In the genomic region with DNA sequence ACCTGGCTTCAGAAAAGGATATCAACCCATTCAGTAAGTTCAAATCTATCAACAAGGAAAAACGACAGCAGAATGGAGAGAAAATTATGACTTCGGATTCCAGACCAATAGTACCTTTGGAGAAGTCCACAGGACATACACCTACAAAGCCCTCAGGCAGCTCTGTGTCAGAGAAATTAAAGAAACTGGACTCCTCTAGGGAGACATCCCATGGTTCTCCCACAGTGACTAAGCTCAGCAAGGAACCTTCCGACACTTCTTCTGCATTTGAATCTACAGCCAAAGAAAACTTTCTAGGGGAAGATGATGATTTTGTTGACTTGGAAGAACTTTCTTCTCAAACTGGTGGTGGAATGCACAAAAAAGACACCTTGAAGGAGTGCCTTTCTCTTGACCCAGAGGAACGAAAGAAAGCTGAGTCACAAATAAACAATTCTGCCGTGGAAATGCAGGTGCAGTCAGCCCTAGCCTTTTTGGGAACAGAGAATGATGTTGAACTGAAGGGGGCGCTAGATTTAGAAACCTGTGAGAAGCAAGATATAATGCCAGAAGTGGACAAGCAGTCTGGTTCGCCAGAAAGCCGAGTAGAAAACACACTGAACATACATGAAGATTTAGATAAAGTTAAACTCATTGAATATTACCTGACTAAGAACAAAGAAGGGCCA, we compare ENCODE assay signal across 8 cellular contexts.
DNase-seq lines count a peak whose midpoint lies in the region; ATAC-seq, FAIRE-seq and TF ChIP-seq lines count a peak whose summit lies in the region.

No MANE protein-coding gene starts in this region.

- ATAC-seq in PC-3 = peak; percentile 31; the same call in 1 of the 2 replicates
- no peak for ATAC-seq in GM18907 (IDR thresholded peaks at IDR 0.05; ENCODE audit: unreplicated experiment)

- BruUV-seq in PC-3 (replicated peaks; lab: Mats Ljungman, UMichigan) = no TSS peak

- H3K79me2 ChIP-seq in PC-3 (ENCODE audit: low read length) = no peaks in the 10 kb centered on the region
- H3K79me2 ChIP-seq in fibroblast of lung (ENCODE audit: control insufficient read depth, insufficient read depth, low read length) = no peaks in the 10 kb centered on the region

- POLR2A ChIA-PET in PC-3 (lab: Charles Lee; ENCODE audit: unreplicated experiment) = no interaction called here

- H4K20me1 ChIP-seq in PC-3 (ENCODE audit: low read length) = no peaks in the 10 kb centered on the region
- H4K20me1 ChIP-seq in fibroblast of lung (ENCODE audit: control insufficient read depth, extremely low read depth, insufficient read depth, low read length) = no peaks in the 10 kb centered on the region

- H3K9ac ChIP-seq in PC-3 (ENCODE audit: low read length) (no peak overlapping the region), fibroblast of lung (ENCODE audit: insufficient read depth, low read length) (no peak overlapping the region)

- CTCF ChIA-PET in PC-3 (lab: Charles Lee) = no interaction called here

- peak; percentile 13 for DNase-seq in stimulated activated CD4-positive, alpha-beta T cell treated with anti-CD3 and anti-CD28 coated beads, Interleukin-15, amount 100 ng/mL, for 24 hours
- no peak for DNase-seq in stimulated activated CD4-positive, alpha-beta T cell treated with anti-CD3 and anti-CD28 coated beads, Interleukin-2, amount 100 ng/mL, for 48 hours
- DNase-seq in PC-3 (peak; percentile 69), fibroblast of lung (ENCODE audit: low read depth in 2 of 2) (peak; percentile 22 to 56), urothelium cell line (ENCODE audit: low spot score) (peak; percentile 34), DMS153 treated with DMSO at 0.1 percent for 48 hours (lab: John Stamatoyannopoulos, UW; ENCODE audit: unreplicated experiment) (no peak), NCI-H2107 treated with DMSO at 0.1 percent for 48 hours (lab: John Stamatoyannopoulos, UW; ENCODE audit: unreplicated experiment) (no peak)

- intact Hi-C loops in PC-3 (cut with micrococcal nuclease) = no loop called here

- no peaks in the 10 kb centered on the region for H3K9me2 ChIP-seq in PC-3 (replicated peaks; ENCODE audit: low read length)

- H2AFZ ChIP-seq in PC-3 (ENCODE audit: low read length) (peak overlapping the region; percentile 37; the same call in 1 of the 2 replicates), fibroblast of lung (ENCODE audit: low read length) (no peak overlapping the region)

- H3K27ac ChIP-seq in PC-3 (ENCODE audit: low read length) = no peak overlapping the region
- no peak overlapping the region for H3K27ac ChIP-seq in fibroblast of lung (ENCODE audit: insufficient read depth, low read length)

- H3K27me3 ChIP-seq in PC-3 (ENCODE audit: low read length) (no peaks in the 10 kb centered on the region), fibroblast of lung (ENCODE audit: control insufficient read depth, insufficient read depth, low read length) (no peaks in the 10 kb centered on the region)

- H3K36me3 ChIP-seq in PC-3 (ENCODE audit: low read depth, low read length) = no peaks in the 10 kb centered on the region
- no peaks in the 10 kb centered on the region for H3K36me3 ChIP-seq in fibroblast of lung (ENCODE audit: control insufficient read depth, insufficient read depth, low read length)

- no peak overlapping the region for H3K4me3 ChIP-seq in PC-3 (ENCODE audit: low read length)
- no peak overlapping the region for H3K4me3 ChIP-seq in fibroblast of lung (replicated peaks in 1 of 4; ENCODE audit: control extremely low read depth in 1 of 4, insufficient read depth in 1 of 4, low read depth in 3 of 4, low read length in 4 of 4)

- no peaks in the 10 kb centered on the region for H3K9me3 ChIP-seq in PC-3 (ENCODE audit: low read length)
- no peaks in the 10 kb centered on the region for H3K9me3 ChIP-seq in fibroblast of lung (ENCODE audit: control insufficient read depth, insufficient read depth, low read depth, low read length)

- TF ChIP-seq CTCF in PC-3 (conservative IDR thresholded peaks at IDR 0.05; ENCODE audit: low read depth, low read length) = peak; percentile 73
- TF ChIP-seq CTCF in fibroblast of lung (conservative IDR thresholded peaks at IDR 0.05 in 1 of 2, IDR thresholded peaks at IDR 0.05 in 1 of 2; ENCODE audit: low read depth in 1 of 2, low read length in 2 of 2) = peak; percentile 33 to 49

- H3K4me1 ChIP-seq in PC-3 (ENCODE audit: insufficient read depth, low read length) = peaks cover 5% of the 10 kb centered on the region
- no peaks in the 10 kb centered on the region for H3K4me1 ChIP-seq in fibroblast of lung (ENCODE audit: control insufficient read depth, extremely low read depth, insufficient read depth, low read length)

- H3F3A ChIP-seq in PC-3 (ENCODE audit: low read length, unreplicated experiment) = no peaks in the 10 kb centered on the region

- 0 out of 2 replicates have a peak overlapping the region, but pooled peaks have one; percentile 4 for H3K4me2 ChIP-seq in PC-3 (ENCODE audit: low read length)
- H3K4me2 ChIP-seq in fibroblast of lung (ENCODE audit: extremely low read depth, insufficient read depth, low read length) = no peak overlapping the region

- FAIRE-seq in urothelium cell line (lab: Jason Lieb, UNC) = no peak

Comparison
In these comparisons a context has a peak if more than half of its experiments do, and no peak if none do; other contexts are left out.
1. DNase-seq: peak in stimulated activated CD4-positive, alpha-beta T cell treated with anti-CD3 and anti-CD28 coated beads, Interleukin-15, amount 100 ng/mL, for 24 hours (single experiment), PC-3 (single experiment), fibroblast of lung (2 of 2) and urothelium cell line (single experiment); none in stimulated activated CD4-positive, alpha-beta T cell treated with anti-CD3 and anti-CD28 coated beads, Interleukin-2, amount 100 ng/mL, for 48 hours (0 of 2), DMS153 treated with DMSO at 0.1 percent for 48 hours (single experiment) and NCI-H2107 treated with DMSO at 0.1 percent for 48 hours (single experiment).